In the genomic region with DNA sequence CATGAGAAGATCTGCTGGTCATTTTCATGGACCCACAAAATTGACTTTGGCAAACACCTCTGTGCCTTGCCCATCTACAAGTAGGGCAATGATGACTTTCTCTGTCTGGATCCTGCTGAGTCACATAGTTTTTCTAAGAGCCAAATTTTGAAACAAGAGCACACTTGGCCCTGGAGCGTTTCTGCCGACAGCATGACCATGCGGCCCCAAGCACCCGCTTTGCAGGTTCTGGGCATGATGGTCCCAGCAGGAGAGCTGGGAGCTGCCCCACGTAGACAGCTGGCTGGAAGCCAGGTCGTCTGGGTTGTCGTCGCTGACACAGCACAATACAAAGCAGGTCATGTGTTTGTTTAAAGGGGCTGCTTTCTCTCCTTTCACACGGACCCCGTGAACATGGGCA, we compare ENCODE assay signal across 12 cellular contexts.
A peak's percentile ranks its signal among the peaks of the same experiment; 100 is the strongest.
DNase-seq lines count a peak whose midpoint lies in the region; ATAC-seq, FAIRE-seq and TF ChIP-seq lines count a peak whose summit lies in the region.
"Had no signal": no experiment of that assay in that cellular context is flagged by ENCODE, and none has a peak within 500 bp of the region (broad histone marks: within the 10 kb centered on the region; RNA-seq: fewer than 3 reads in every experiment).

No MANE protein-coding gene starts in this region.

- intact Hi-C loops in ascending aorta (cut with DNase I) (loop anchor here (1.0 to 10.0 kb wide), 6 partner anchors 40 to 957 kb away; partner anchors contain the start of gene AUH), lower lobe of right lung (cut with DNase I) (no loop called here), ovary (cut with DNase I) (no loop called here)

- 36% methylated on average over 10 of the region's 10 CpGs for WGBS in suprapubic skin
- 49 to 60% (median 60%) methylated on average over 10 of the region's 10 CpGs for WGBS in ovary, 3 donors

- H3K4me1 ChIP-seq in BE2C (peaks cover 10% of the 10 kb centered on the region; the same call in 1 of the 2 replicates), ascending aorta (peaks cover 6 to 17% of the 10 kb centered on the region in 2 donors), lower lobe of right lung (peaks cover 13% of the 10 kb centered on the region), suprapubic skin (peaks cover 16% of the 10 kb centered on the region), ovary (ENCODE audit: insufficient read depth) (peaks cover 5% of the 10 kb centered on the region)

- H3K9me3 ChIP-seq in BE2C (no peaks in the 10 kb centered on the region), ascending aorta (peaks cover 0 to 4% of the 10 kb centered on the region in 2 donors), lower lobe of right lung (no peaks in the 10 kb centered on the region), suprapubic skin (no peaks in the 10 kb centered on the region), ovary (no peaks in the 10 kb centered on the region)

- peak; percentile 39 to 51 for ATAC-seq in lower lobe of right lung
- no peak for ATAC-seq in GM21423 (IDR thresholded peaks at IDR 0.05; ENCODE audit: unreplicated experiment)
- ATAC-seq: activated CD4-positive, CD25-positive, alpha-beta regulatory T cell treated with anti-CD3 and anti-CD28 coated beads, Interleukin-2, amount 50 U/mL, for 24 hours had no signal

- TF ChIP-seq CTCF in BE2C (IDR thresholded peaks at IDR 0.05; ENCODE audit: low read depth, low read length) (no peak), ascending aorta (IDR thresholded peaks at IDR 0.05) (no peak), lower lobe of right lung (IDR thresholded peaks at IDR 0.05) (no peak), suprapubic skin (IDR thresholded peaks at IDR 0.05) (no peak), ovary (IDR thresholded peaks at IDR 0.05) (no peak)

- peak overlapping the region; percentile 27 to 64 for H3K27ac ChIP-seq in ascending aorta
- no peak overlapping the region for H3K27ac ChIP-seq in lower lobe of right lung
- no peak overlapping the region for H3K27ac ChIP-seq in suprapubic skin
- no peak overlapping the region for H3K27ac ChIP-seq in ovary

- no peak for TF ChIP-seq POLR2A in suprapubic skin (IDR thresholded peaks at IDR 0.05)
- TF ChIP-seq POLR2A in ovary (IDR thresholded peaks at IDR 0.05), result no peak

- peak; percentile 59; the same call in 1 of the 2 replicates for TF ChIP-seq EP300 in Ishikawa (IDR thresholded peaks at IDR 0.05; ENCODE audit: borderline replicate concordance)
- no peak for TF ChIP-seq EP300 in suprapubic skin (IDR thresholded peaks at IDR 0.05)
- TF ChIP-seq EP300 in ovary (IDR thresholded peaks at IDR 0.05), result no peak

- H3K27me3 ChIP-seq in BE2C, result no peaks in the 10 kb centered on the region
- no peaks in the 10 kb centered on the region for H3K27me3 ChIP-seq in ascending aorta
- H3K27me3 ChIP-seq in lower lobe of right lung (ENCODE audit: low read depth), result peaks cover 25% of the 10 kb centered on the region
- no peaks in the 10 kb centered on the region for H3K27me3 ChIP-seq in suprapubic skin
- H3K27me3 ChIP-seq in ovary, result no peaks in the 10 kb centered on the region

- no peak for TF ChIP-seq RAD21 in Ishikawa (IDR thresholded peaks at IDR 0.05; ENCODE audit: low read depth)

- DNase-seq in BE2C (peak; percentile 72), ascending aorta (ENCODE audit: low spot score in 2 of 2) (peak in 1 of 2 donors; percentile 69), lower lobe of right lung (peak; percentile 68), suprapubic skin (ENCODE audit: low spot score in 2 of 2) (no peak), GM19239 (ENCODE audit: insufficient read length, low spot score) (no peak), ovary (no peak)
- DNase-seq: CD4-positive, alpha-beta memory T cell; stimulated activated CD4-positive, alpha-beta T cell treated with anti-CD3 and anti-CD28 coated beads, Interleukin-4, amount 100 ng/mL, for 1 hour; stimulated activated naive CD4-positive, alpha-beta T cell treated with Interleukin-2 at 50 U/mL for 16 hours had no signal

- no peaks in the 10 kb centered on the region for H3K36me3 ChIP-seq in BE2C
- H3K36me3 ChIP-seq in ascending aorta, result no peaks in the 10 kb centered on the region
- no peaks in the 10 kb centered on the region for H3K36me3 ChIP-seq in lower lobe of right lung
- H3K36me3 ChIP-seq in suprapubic skin, result no peaks in the 10 kb centered on the region
- H3K36me3 ChIP-seq in ovary, result no peaks in the 10 kb centered on the region

- no peak for FAIRE-seq in GM19239 (lab: Jason Lieb, UNC)

- H3K4me3 ChIP-seq in BE2C (ENCODE audit: low read depth, low read length), result no peak overlapping the region
- H3K4me3 ChIP-seq in ascending aorta, result no peak overlapping the region
- no peak overlapping the region for H3K4me3 ChIP-seq in lower lobe of right lung
- no peak overlapping the region for H3K4me3 ChIP-seq in suprapubic skin
- H3K4me3 ChIP-seq in ovary, result no peak overlapping the region

TF ChIP-seq in Ishikawa, 13 proteins besides CTCF, POLR2A, EP300 and RAD21:
- TF ChIP-seq TCF12 (IDR thresholded peaks at IDR 0.05; ENCODE audit: low read depth) (no peak; the same call in 1 of the 2 replicates), NFIC (IDR thresholded peaks at IDR 0.05) (peak; percentile 85), CREB1 (IDR thresholded peaks at IDR 0.05; ENCODE audit: low read depth) (no peak)
- TF ChIP-seq, protein P1, sequence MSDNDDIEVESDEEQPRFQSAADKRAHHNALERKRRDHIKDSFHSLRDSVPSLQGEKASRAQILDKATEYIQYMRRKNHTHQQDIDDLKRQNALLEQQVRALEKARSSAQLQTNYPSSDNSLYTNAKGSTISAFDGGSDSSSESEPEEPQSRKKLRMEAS (IDR thresholded peaks at IDR 0.05), result peak; percentile 75
TF ChIP-seq in Ishikawa: peak in this region for 2.

Comparison
In these comparisons a context has a peak if more than half of its experiments do, and no peak if none do; other contexts are left out.
1. DNase-seq: peak in BE2C (single experiment) and lower lobe of right lung (single experiment); none in suprapubic skin (0 of 2), GM19239 (single experiment) and ovary (0 of 5).
2. H3K27ac ChIP-seq: peak in ascending aorta (2 of 2); none in lower lobe of right lung (single experiment), suprapubic skin (single experiment) and ovary (0 of 2).